In genomic region chr1:96416690-96417444, GRCh38 we compare ENCODE assay signal across 9 cellular contexts.
DNase-seq lines count a peak whose midpoint lies in the region; ATAC-seq, FAIRE-seq and TF ChIP-seq lines count a peak whose summit lies in the region.
"Had no signal": no experiment of that assay in that cellular context is flagged by ENCODE, and none has a peak within 500 bp of the region (broad histone marks: within the 10 kb centered on the region; RNA-seq: fewer than 3 reads in every experiment).

No MANE protein-coding gene starts in this region.

- peak overlapping the region; percentile 62 for H2AFZ ChIP-seq in ACC112 (ENCODE audit: low read length, unreplicated experiment)

- no peaks in the 10 kb centered on the region for H3K27me3 ChIP-seq in ACC112 (ENCODE audit: insufficient read depth, low read length)

- H3K9me3 Mint-ChIP-seq in activated T-cell treated with anti-CD3 and anti-CD28 coated beads, Interleukin-2, amount 50 U/mL, for 24 hours, result no peaks in the 10 kb centered on the region
- H3K9me3 Mint-ChIP-seq in activated naive CD4-positive, alpha-beta T cell treated with anti-CD3 and anti-CD28 coated beads, Interleukin-2, amount 10 ng/mL, durations not matched to agents 7 days and 5 days, result peaks cover 8% of the 10 kb centered on the region
- H3K9me3 Mint-ChIP-seq: T-helper 1 cell treated with Interleukin-12 subunit alpha and Interleukin-12 subunit beta and Interleukin-4 antibody, amounts not matched to agents 30 μg/mL and 1 μg/mL, for 36 hours had no signal

- H3K4me3 Mint-ChIP-seq in activated T-cell treated with anti-CD3 and anti-CD28 coated beads, Interleukin-2, amount 50 U/mL, for 24 hours, result no peak overlapping the region
- H3K4me3 Mint-ChIP-seq in activated naive CD4-positive, alpha-beta T cell treated with anti-CD3 and anti-CD28 coated beads, Interleukin-2, amount 10 ng/mL, durations not matched to agents 7 days and 5 days, result no peak overlapping the region
- H3K4me3 Mint-ChIP-seq: T-helper 1 cell treated with Interleukin-12 subunit alpha and Interleukin-12 subunit beta and Interleukin-4 antibody, amounts not matched to agents 30 μg/mL and 1 μg/mL, for 36 hours had no signal

- peak overlapping the region; percentile 96 for H3K27ac ChIP-seq in ACC112 (ENCODE audit: low read depth, low read length)

- H3K79me2 ChIP-seq in ACC112 (ENCODE audit: control insufficient read depth, insufficient read depth, low read length, unreplicated experiment), result no peaks in the 10 kb centered on the region

- H3K27ac Mint-ChIP-seq in activated T-cell treated with anti-CD3 and anti-CD28 coated beads, Interleukin-2, amount 50 U/mL, for 24 hours, result no peak overlapping the region
- no peak overlapping the region for H3K27ac Mint-ChIP-seq in activated naive CD4-positive, alpha-beta T cell treated with anti-CD3 and anti-CD28 coated beads, Interleukin-2, amount 10 ng/mL, durations not matched to agents 7 days and 5 days
- H3K27ac Mint-ChIP-seq: T-helper 1 cell treated with Interleukin-12 subunit alpha and Interleukin-12 subunit beta and Interleukin-4 antibody, amounts not matched to agents 30 μg/mL and 1 μg/mL, for 36 hours had no signal

- H3K4me3 ChIP-seq in ACC112 (ENCODE audit: low read depth, low read length) (peak overlapping the region; percentile 26), choroid plexus epithelial cell (ENCODE audit: low read depth, low read length) (no peak overlapping the region)

- H3K4me1 ChIP-seq in ACC112 (ENCODE audit: control insufficient read depth, insufficient read depth, low read length, unreplicated experiment), result peaks cover 13% of the 10 kb centered on the region

- no peaks in the 10 kb centered on the region for H3K4me1 Mint-ChIP-seq in activated T-cell treated with anti-CD3 and anti-CD28 coated beads, Interleukin-2, amount 50 U/mL, for 24 hours (ENCODE audit: low read depth)
- no peaks in the 10 kb centered on the region for H3K4me1 Mint-ChIP-seq in activated naive CD4-positive, alpha-beta T cell treated with anti-CD3 and anti-CD28 coated beads, Interleukin-2, amount 10 ng/mL, durations not matched to agents 7 days and 5 days

- ATAC-seq in GM19468 (IDR thresholded peaks at IDR 0.05; ENCODE audit: extremely low read depth, unreplicated experiment) (peak; percentile 90), HG03159 (IDR thresholded peaks at IDR 0.05; ENCODE audit: unreplicated experiment) (peak; percentile 96)

- DNase-seq in choroid plexus epithelial cell (ENCODE audit: low read depth) (peak; percentile 38), frontal cortex (ENCODE audit: low spot score in 2 of 2) (no peak), AG08395 (ENCODE audit: low spot score) (no peak)
- no peak for DNase-seq in activated T-cell treated with anti-CD3 and anti-CD28 coated beads, Interleukin-2, amount 50 U/mL, for 24 hours
- no peak for DNase-seq in activated naive CD4-positive, alpha-beta T cell treated with anti-CD3 and anti-CD28 coated beads, Interleukin-2, amount 10 ng/mL, durations not matched to agents 7 days and 5 days

- CTCF ChIA-PET in activated naive CD4-positive, alpha-beta T cell treated with anti-CD3 and anti-CD28 coated beads, Interleukin-2, amount 10 ng/mL, durations not matched to agents 7 days and 5 days (lab: Charles Lee), result no interaction called here

- no peak for FAIRE-seq in frontal cortex (lab: Jason Lieb, UNC)

- no peak for TF ChIP-seq CTCF in choroid plexus epithelial cell (conservative IDR thresholded peaks at IDR 0.05; ENCODE audit: low read depth, low read length)

- no peaks in the 10 kb centered on the region for H3K36me3 ChIP-seq in ACC112 (ENCODE audit: insufficient read depth, low read length)

- H3K36me3 Mint-ChIP-seq in activated T-cell treated with anti-CD3 and anti-CD28 coated beads, Interleukin-2, amount 50 U/mL, for 24 hours (ENCODE audit: low read depth), result no peaks in the 10 kb centered on the region
- H3K36me3 Mint-ChIP-seq in activated naive CD4-positive, alpha-beta T cell treated with anti-CD3 and anti-CD28 coated beads, Interleukin-2, amount 10 ng/mL, durations not matched to agents 7 days and 5 days, result no peaks in the 10 kb centered on the region

- no peaks in the 10 kb centered on the region for H3K27me3 Mint-ChIP-seq in activated T-cell treated with anti-CD3 and anti-CD28 coated beads, Interleukin-2, amount 50 U/mL, for 24 hours
- no peaks in the 10 kb centered on the region for H3K27me3 Mint-ChIP-seq in activated naive CD4-positive, alpha-beta T cell treated with anti-CD3 and anti-CD28 coated beads, Interleukin-2, amount 10 ng/mL, durations not matched to agents 7 days and 5 days
